In genomic region chr16:1731073-1731472, GRCh38 we compare ENCODE assay signal across 1 cellular context.
TF ChIP-seq lines count a peak whose summit lies in the region.

No MANE protein-coding gene starts in this region.

TF ChIP-seq in K562, 482 proteins besides CTCF, POLR2A, EP300 and RAD21:
- TF ChIP-seq ZNF707 (CRISPR knock-in tag; conservative IDR thresholded peaks at IDR 0.05) = no peak
- no peak for TF ChIP-seq CCAR2 (IDR thresholded peaks at IDR 0.05; ENCODE audit: low read depth, low read length)
- TF ChIP-seq ATF1 (CRISPR knock-in tag; IDR thresholded peaks at IDR 0.05) = no peak
- no peak for TF ChIP-seq ATF1 (tag; IDR thresholded peaks at IDR 0.05)
- TF ChIP-seq ADNP (tag; IDR thresholded peaks at IDR 0.05) = no peak
- TF ChIP-seq ARHGAP35 (IDR thresholded peaks at IDR 0.05; ENCODE audit: partially characterized antibody) = no peak
- TF ChIP-seq RFX5 (IDR thresholded peaks at IDR 0.05; ENCODE audit: low read depth, low read length) = no peak
- no peak for TF ChIP-seq ZSCAN32 (CRISPR knock-in tag; IDR thresholded peaks at IDR 0.05)
- TF ChIP-seq NFYB (IDR thresholded peaks at IDR 0.05; ENCODE audit: extremely low read depth, insufficient read length) = no peak
- no peak for TF ChIP-seq NCOR1 (IDR thresholded peaks at IDR 0.05)
- no peak for TF ChIP-seq RBM17 (IDR thresholded peaks at IDR 0.05; ENCODE audit: borderline replicate concordance, low read depth, low read length)
- TF ChIP-seq CBX1 (IDR thresholded peaks at IDR 0.05; ENCODE audit: low read depth) = no peak
- TF ChIP-seq CXXC5 (CRISPR knock-in tag; IDR thresholded peaks at IDR 0.05) = no peak
- no peak for TF ChIP-seq ZNF311 (CRISPR knock-in tag; IDR thresholded peaks at IDR 0.05)
- TF ChIP-seq, protein P1, sequence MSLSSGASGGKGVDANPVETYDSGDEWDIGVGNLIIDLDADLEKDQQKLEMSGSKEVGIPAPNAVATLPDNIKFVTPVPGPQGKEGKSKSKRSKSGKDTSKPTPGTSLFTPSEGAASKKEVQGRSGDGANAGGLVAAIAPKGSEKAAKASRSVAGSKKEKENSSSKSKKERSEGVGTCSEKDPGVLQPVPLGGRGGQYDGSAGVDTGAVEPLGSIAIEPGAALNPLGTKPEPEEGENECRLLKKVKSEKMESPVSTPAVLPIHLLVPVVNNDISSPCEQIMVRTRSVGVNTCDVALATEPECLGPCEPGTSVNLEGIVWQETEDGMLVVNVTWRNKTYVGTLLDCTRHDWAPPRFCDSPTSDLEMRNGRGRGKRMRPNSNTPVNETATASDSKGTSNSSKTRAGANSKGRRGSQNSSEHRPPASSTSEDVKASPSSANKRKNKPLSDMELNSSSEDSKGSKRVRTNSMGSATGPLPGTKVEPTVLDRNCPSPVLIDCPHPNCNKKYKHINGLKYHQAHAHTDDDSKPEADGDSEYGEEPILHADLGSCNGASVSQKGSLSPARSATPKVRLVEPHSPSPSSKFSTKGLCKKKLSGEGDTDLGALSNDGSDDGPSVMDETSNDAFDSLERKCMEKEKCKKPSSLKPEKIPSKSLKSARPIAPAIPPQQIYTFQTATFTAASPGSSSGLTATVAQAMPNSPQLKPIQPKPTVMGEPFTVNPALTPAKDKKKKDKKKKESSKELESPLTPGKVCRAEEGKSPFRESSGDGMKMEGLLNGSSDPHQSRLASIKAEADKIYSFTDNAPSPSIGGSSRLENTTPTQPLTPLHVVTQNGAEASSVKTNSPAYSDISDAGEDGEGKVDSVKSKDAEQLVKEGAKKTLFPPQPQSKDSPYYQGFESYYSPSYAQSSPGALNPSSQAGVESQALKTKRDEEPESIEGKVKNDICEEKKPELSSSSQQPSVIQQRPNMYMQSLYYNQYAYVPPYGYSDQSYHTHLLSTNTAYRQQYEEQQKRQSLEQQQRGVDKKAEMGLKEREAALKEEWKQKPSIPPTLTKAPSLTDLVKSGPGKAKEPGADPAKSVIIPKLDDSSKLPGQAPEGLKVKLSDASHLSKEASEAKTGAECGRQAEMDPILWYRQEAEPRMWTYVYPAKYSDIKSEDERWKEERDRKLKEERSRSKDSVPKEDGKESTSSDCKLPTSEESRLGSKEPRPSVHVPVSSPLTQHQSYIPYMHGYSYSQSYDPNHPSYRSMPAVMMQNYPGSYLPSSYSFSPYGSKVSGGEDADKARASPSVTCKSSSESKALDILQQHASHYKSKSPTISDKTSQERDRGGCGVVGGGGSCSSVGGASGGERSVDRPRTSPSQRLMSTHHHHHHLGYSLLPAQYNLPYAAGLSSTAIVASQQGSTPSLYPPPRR (CRISPR knock-in tag; IDR thresholded peaks at IDR 0.05; ENCODE audit: borderline replicate concordance) = no peak
- no peak for TF ChIP-seq GATA2 (CRISPR knock-in tag; IDR thresholded peaks at IDR 0.05)
- TF ChIP-seq SREBF2 (CRISPR knock-in tag; IDR thresholded peaks at IDR 0.05) = no peak
